In genomic region chr14:54768501-54768900, GRCh38 we compare ENCODE assay signal across 19 cellular contexts.
"Had no signal": no experiment of that assay in that cellular context is flagged by ENCODE, and none has a peak within 500 bp of the region (broad histone marks: within the 10 kb centered on the region; RNA-seq: fewer than 3 reads in every experiment).

No MANE protein-coding gene starts in this region.

- H3K27ac ChIP-seq: dorsolateral prefrontal cortex, esophagus squamous epithelium, pancreas had no signal

- DNase-seq: activated CD4-positive, alpha-beta T cell treated with anti-CD3 and anti-CD28 coated beads for 1 hour; activated CD4-positive, alpha-beta T cell treated with anti-CD3 and anti-CD28 coated beads, Interleukin-2, amount 50 U/mL, for 1 hour; activated CD8-positive, alpha-beta T cell treated with anti-CD3 and anti-CD28 coated beads, Interleukin-2, amount 10 ng/mL, durations not matched to agents 7 days and 5 days; activated T-cell treated with anti-CD3 and anti-CD28 coated beads, Interleukin-2, amount 50 U/mL, for 1 hour; aorta; dorsolateral prefrontal cortex; effector memory CD8-positive, alpha-beta T cell; esophagus squamous epithelium; pancreas; psoas muscle; stimulated activated CD4-positive, alpha-beta T cell treated with anti-CD3 and anti-CD28 coated beads, Interleukin-2, amount 100 ng/mL, for 48 hours; stimulated activated CD8-positive, alpha-beta memory T cell treated with anti-CD3 and anti-CD28 coated beads, Interleukin-4, amount 100 ng/mL, for 48 hours; stimulated activated naive B cell treated with anti-CD40 and anti-IgM and Interleukin-4, amounts not matched to agents 10 μg/mL and 1 μg/mL and 100 μg/mL, for 72 hours had no signal

- H3K9me3 ChIP-seq: esophagus squamous epithelium, pancreas, psoas muscle had no signal

- ATAC-seq: activated CD8-positive, alpha-beta T cell treated with anti-CD3 and anti-CD28 coated beads, Interleukin-2, amount 10 ng/mL, durations not matched to agents 7 days and 5 days; activated naive CD4-positive, alpha-beta T cell treated with anti-CD3 and anti-CD28 coated beads, Interleukin-2, amount 50 U/mL, for 72 hours; effector memory CD8-positive, alpha-beta T cell; natural killer cell treated with Interleukin-12 subunit alpha and Interleukin-12 subunit beta and Interleukin-15 and Interleukin-18, amount 100 ng/mL, for 72 hours; pancreas; sciatic nerve; SK-N-SH treated with all-trans-retinoic acid at 6 μM for 48 hours; stimulated activated naive B cell treated with anti-CD40 and anti-IgM and Interleukin-4, amounts not matched to agents 10 μg/mL and 1 μg/mL and 100 μg/mL, for 72 hours had no signal

- H3K27me3 ChIP-seq: dorsolateral prefrontal cortex, esophagus squamous epithelium, pancreas had no signal

- H3K4me3 ChIP-seq: dorsolateral prefrontal cortex, esophagus squamous epithelium, pancreas, psoas muscle had no signal

- FAIRE-seq: colon, endothelial cell of umbilical vein, pancreas had no signal

- H3K36me3 ChIP-seq: pancreas had no signal
